Comparison of ENCODE assay signal across 1 cellular context in genomic region chr19:38527466-38528136, GRCh38.
TF ChIP-seq lines count a peak whose summit lies in the region.

No MANE protein-coding gene starts in this region.

TF ChIP-seq in A549, 52 proteins besides CTCF, POLR2A, EP300 and RAD21 (continued from another document):
- TF ChIP-seq BCL3 (IDR thresholded peaks at IDR 0.05), result no peak
- no peak for TF ChIP-seq CHD4 (IDR thresholded peaks at IDR 0.05; ENCODE audit: borderline replicate concordance)
- TF ChIP-seq EHF (CRISPR knock-in tag; IDR thresholded peaks at IDR 0.05), result no peak
- TF ChIP-seq TFCP2L1 (CRISPR knock-in tag; IDR thresholded peaks at IDR 0.05), result no peak
- TF ChIP-seq JUNB (IDR thresholded peaks at IDR 0.05), result no peak
- TF ChIP-seq HMGXB4 (CRISPR knock-in tag; IDR thresholded peaks at IDR 0.05; ENCODE audit: borderline replicate concordance), result no peak
- no peak for TF ChIP-seq CEBPB (IDR thresholded peaks at IDR 0.05)
- TF ChIP-seq KDM5A (IDR thresholded peaks at IDR 0.05), result no peak
